8 cellular contexts compared by ENCODE assay signal in genomic region chr2:68767031-68767961, GRCh38. TPM values are rescaled to one million over a fixed set of nuclear protein-coding genes. Genes with fewer than 3 reads are reported as not detected.
DNase-seq lines count a peak whose midpoint lies in the region; ATAC-seq and TF ChIP-seq lines count a peak whose summit lies in the region.

No MANE protein-coding gene starts in this region.

- no peaks in the 10 kb centered on the region for H3K9me3 ChIP-seq in DND-41 (ENCODE audit: insufficient read depth, low read length, severe bottlenecking)
- no peaks in the 10 kb centered on the region for H3K9me3 ChIP-seq in mononuclear cell (ENCODE audit: low read depth, low read length)
- H3K9me3 ChIP-seq in right cardiac atrium (ENCODE audit: control insufficient read depth, low read length): no peaks in the 10 kb centered on the region

- DNase-seq in DND-41 (peak; percentile 45), superior temporal gyrus (ENCODE audit: extremely low spot score) (no peak), anterior cingulate cortex (lab: John Stamatoyannopoulos, UW) (no peak), right cardiac atrium (no peak), NCI-H1105 treated with DMSO at 0.1 percent for 48 hours (lab: John Stamatoyannopoulos, UW) (no peak)
- peak; percentile 78 for DNase-seq in activated CD8-positive, alpha-beta memory T cell treated with anti-CD3 and anti-CD28 coated beads for 24 hours

- peaks cover 86% of the 10 kb centered on the region for H3K79me2 ChIP-seq in DND-41 (ENCODE audit: insufficient read depth, low read length)

- peak overlapping the region; percentile 94 for H3K27ac ChIP-seq in DND-41 (ENCODE audit: low read length)
- H3K27ac ChIP-seq in right cardiac atrium (ENCODE audit: low read length): no peak overlapping the region

- ATAC-seq in DND-41 (ENCODE audit: insufficient read depth, low read depth) (peak; percentile 9; the same call in 2 of the 3 replicates), HG02759 (IDR thresholded peaks at IDR 0.05; ENCODE audit: unreplicated experiment) (peak; percentile 40), right cardiac atrium (no peak)

- H3K4me1 ChIP-seq in DND-41 (ENCODE audit: insufficient read depth, low read length) (peaks cover 67% of the 10 kb centered on the region), mononuclear cell (ENCODE audit: insufficient read depth, low read length) (peaks cover 100% of the 10 kb centered on the region), right cardiac atrium (ENCODE audit: control insufficient read depth, insufficient read depth, low read length) (peaks cover 16% of the 10 kb centered on the region)

- intact Hi-C loops in right cardiac atrium (cut with DNase I): no loop called here

- no peaks in the 10 kb centered on the region for H4K20me1 ChIP-seq in DND-41 (ENCODE audit: insufficient read depth, low read length)

- WGBS in right cardiac atrium: 80% methylated on average over 19 of the region's 19 CpGs

- H2AFZ ChIP-seq in DND-41 (ENCODE audit: low read depth, low read length): 0 out of 2 replicates have a peak overlapping the region, but pooled peaks have one; percentile 71

- TF ChIP-seq CTCF in DND-41 (IDR thresholded peaks at IDR 0.05; ENCODE audit: borderline replicate concordance, extremely low read depth, low read length, poor library complexity, severe bottlenecking): no peak

- H3K4me2 ChIP-seq in DND-41 (ENCODE audit: insufficient read depth, low read length): peak overlapping the region; percentile 66

- H3K4me3 ChIP-seq in DND-41 (ENCODE audit: low read depth in 1 of 2, low read length in 2 of 2): peak overlapping the region in 1 of 2 experiments; percentile 52; a peak in 2 of 4 replicates
- peak overlapping the region; percentile 0 for H3K4me3 ChIP-seq in mononuclear cell (ENCODE audit: low read length)
- H3K4me3 ChIP-seq in right cardiac atrium (ENCODE audit: low read length): no peak overlapping the region

- no peaks in the 10 kb centered on the region for H3K27me3 ChIP-seq in DND-41 (ENCODE audit: insufficient read depth, low read length, poor library complexity)
- H3K27me3 ChIP-seq in mononuclear cell (ENCODE audit: insufficient read depth, low read length): no peaks in the 10 kb centered on the region
- no peaks in the 10 kb centered on the region for H3K27me3 ChIP-seq in right cardiac atrium (ENCODE audit: control insufficient read depth, insufficient read depth)

- H3K9ac ChIP-seq in DND-41 (ENCODE audit: low read depth, low read length): peak overlapping the region; percentile 54

- no peaks in the 10 kb centered on the region for H3K36me3 ChIP-seq in DND-41 (ENCODE audit: insufficient read depth, low read length)

RNA-seq across cellular contexts. Expression of gene ARHGAP25, which starts 32.7 kb away (rescaled TPM):
- total RNA-seq in mononuclear cell (28.2 TPM), right cardiac atrium (1 to 10 TPM; 7.8 to 9.7 (median 9.1) TPM)
- polyA plus RNA-seq in right cardiac atrium: 5.9 TPM

Comparison
In these comparisons a context has a peak if more than half of its experiments do, and no peak if none do; other contexts are left out.
1. ATAC-seq: peak in DND-41 (single experiment) and HG02759 (single experiment); none in right cardiac atrium (0 of 2).
2. DNase-seq: peak in DND-41 (single experiment) and activated CD8-positive, alpha-beta memory T cell treated with anti-CD3 and anti-CD28 coated beads for 24 hours (single experiment); none in superior temporal gyrus (single experiment), anterior cingulate cortex (0 of 58), right cardiac atrium (0 of 3) and NCI-H1105 treated with DMSO at 0.1 percent for 48 hours (single experiment).